Comparison of ENCODE assay signal across 21 cellular contexts in the genomic region with DNA sequence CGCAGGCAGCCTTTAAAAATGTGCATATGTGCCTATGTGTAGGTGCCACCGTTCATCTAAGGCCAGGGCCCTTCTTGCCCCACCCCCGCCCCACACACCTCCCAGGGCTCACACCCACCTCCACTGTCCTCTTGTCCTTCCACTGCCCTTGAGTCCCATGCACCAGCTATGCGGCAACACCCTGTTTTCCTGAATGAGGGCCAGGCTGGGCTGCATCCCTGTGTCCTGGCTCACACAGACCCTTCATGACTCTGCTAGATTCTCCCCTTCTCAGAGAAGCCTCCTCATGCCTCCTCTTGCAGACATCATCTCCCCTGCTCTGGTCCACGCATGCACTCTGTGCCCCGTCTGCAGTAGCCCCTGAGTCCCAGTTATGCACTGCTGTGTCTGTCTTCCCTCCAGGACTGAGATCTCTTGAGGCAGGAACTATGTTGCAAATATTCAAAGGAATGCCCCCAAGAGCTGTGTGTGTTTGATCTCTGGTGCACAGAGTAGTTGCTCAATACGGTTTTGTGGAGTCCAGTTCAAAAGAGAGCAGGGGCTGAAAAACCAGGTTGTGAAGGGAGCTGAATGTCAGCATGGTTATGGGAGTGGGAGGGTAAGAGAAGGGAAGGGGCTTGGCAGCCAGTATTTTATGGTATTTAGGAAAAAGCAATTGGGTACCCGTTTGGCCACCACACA. TPM values are rescaled to one million over a fixed set of nuclear protein-coding genes. Genes with fewer than 3 reads are reported as not detected.
DNase-seq lines count a peak whose midpoint lies in the region; ATAC-seq, FAIRE-seq and TF ChIP-seq lines count a peak whose summit lies in the region.
"Had no signal": no experiment of that assay in that cellular context is flagged by ENCODE, and none has a peak within 500 bp of the region (broad histone marks: within the 10 kb centered on the region; RNA-seq: fewer than 3 reads in every experiment).

No MANE protein-coding gene starts in this region.

- TF ChIP-seq POLR2A in heart left ventricle (IDR thresholded peaks at IDR 0.05) (no peak), HepG2 (IDR thresholded peaks at IDR 0.05; ENCODE audit: insufficient read depth in 1 of 2, low read depth in 2 of 2, low read length in 2 of 2) (no peak), esophagus squamous epithelium (IDR thresholded peaks at IDR 0.05) (no peak)

- intact Hi-C loops in heart left ventricle (cut with DNase I), result no loop called here
- intact Hi-C loops in left ventricle myocardium inferior (cut with micrococcal nuclease), result no loop called here
- intact Hi-C loops in HepG2 (cut with micrococcal nuclease; ENCODE audit: unreplicated experiment), result no loop called here
- intact Hi-C loops in esophagus squamous epithelium (cut with DNase I), result no loop called here

- ATAC-seq in heart left ventricle (peak in 3 of 4 donors; percentile 31 to 59 (median 33)), HepG2 (peak; percentile 77), HG02840 (IDR thresholded peaks at IDR 0.05; ENCODE audit: low FRiP score, unreplicated experiment) (no peak)
- ATAC-seq in natural killer cell treated with Interleukin-12 subunit alpha and Interleukin-12 subunit beta and Interleukin-15 and Interleukin-18, amount 100 ng/mL, for 72 hours, result no peak
- ATAC-seq: A549, PC-3 had no signal

- no peak overlapping the region for H3K27ac ChIP-seq in heart left ventricle
- H3K27ac ChIP-seq in left ventricle myocardium inferior (replicated peaks), result no peak overlapping the region
- H3K27ac ChIP-seq in endodermal cell (ENCODE audit: low read depth, low read length), result no peak overlapping the region
- no peak overlapping the region for H3K27ac ChIP-seq in HepG2 (ENCODE audit: extremely low read length, insufficient read depth, low read length)
- no peak overlapping the region for H3K27ac ChIP-seq in esophagus squamous epithelium
- H3K27ac ChIP-seq: A549, BLaER1, RWPE1, SJCRH30 had no signal

- H3K9me3 Mint-ChIP-seq in endodermal cell, result no peaks in the 10 kb centered on the region
- no peaks in the 10 kb centered on the region for H3K9me3 Mint-ChIP-seq in natural killer cell treated with Interleukin-12 subunit alpha and Interleukin-12 subunit beta and Interleukin-15 and Interleukin-18, amount 100 ng/mL, for 72 hours
- H3K9me3 Mint-ChIP-seq: CD4-positive, alpha-beta memory T cell had no signal

- peaks cover 58% of the 10 kb centered on the region for H3K27me3 Mint-ChIP-seq in endodermal cell (ENCODE audit: insufficient read depth)
- H3K27me3 Mint-ChIP-seq in natural killer cell treated with Interleukin-12 subunit alpha and Interleukin-12 subunit beta and Interleukin-15 and Interleukin-18, amount 100 ng/mL, for 72 hours, result peaks cover 26 to 31% of the 10 kb centered on the region in 2 donors

- peaks cover 19% of the 10 kb centered on the region for H3K4me1 Mint-ChIP-seq in endodermal cell
- H3K4me1 Mint-ChIP-seq in natural killer cell treated with Interleukin-12 subunit alpha and Interleukin-12 subunit beta and Interleukin-15 and Interleukin-18, amount 100 ng/mL, for 72 hours (ENCODE audit: low read depth in 2 of 2), result peaks cover 0 to 2% of the 10 kb centered on the region in 2 donors
- H3K4me1 Mint-ChIP-seq: CD4-positive, alpha-beta memory T cell had no signal

- no peak overlapping the region for H3K4me3 ChIP-seq in heart left ventricle
- no peak overlapping the region for H3K4me3 ChIP-seq in left ventricle myocardium inferior
- H3K4me3 ChIP-seq in endodermal cell (ENCODE audit: low read length), result no peak overlapping the region
- no peak overlapping the region for H3K4me3 ChIP-seq in HepG2 (replicated peaks in 1 of 3; ENCODE audit: insufficient read depth in 1 of 3, low read depth in 2 of 3, low read length in 3 of 3)
- H3K4me3 ChIP-seq in esophagus squamous epithelium, result no peak overlapping the region
- H3K4me3 ChIP-seq: A549, BLaER1, SJCRH30 had no signal

- H4K20me1 ChIP-seq in HepG2 (ENCODE audit: insufficient read depth, low read length), result no peaks in the 10 kb centered on the region

- POLR2A ChIA-PET in HepG2 (lab: Yijun Ruan, JAX), result no interaction called here

- TF ChIP-seq CTCF in heart left ventricle (IDR thresholded peaks at IDR 0.05) (no peak), left ventricle myocardium inferior (IDR thresholded peaks at IDR 0.05; ENCODE audit: borderline replicate concordance) (no peak), endodermal cell (conservative IDR thresholded peaks at IDR 0.05) (no peak), HepG2 (CRISPR knock-in tag; IDR thresholded peaks at IDR 0.05) (no peak), esophagus squamous epithelium (IDR thresholded peaks at IDR 0.05) (no peak)

- H3K4me3 Mint-ChIP-seq in endodermal cell, result peak overlapping the region; percentile 53
- no peak overlapping the region for H3K4me3 Mint-ChIP-seq in natural killer cell treated with Interleukin-12 subunit alpha and Interleukin-12 subunit beta and Interleukin-15 and Interleukin-18, amount 100 ng/mL, for 72 hours
- H3K4me3 Mint-ChIP-seq: CD4-positive, alpha-beta memory T cell; IgD-negative memory B cell had no signal

- no peak overlapping the region for H3K4me2 ChIP-seq in HepG2 (ENCODE audit: low read depth, low read length)
- H3K4me2 ChIP-seq: A549, BLaER1 had no signal

- TF ChIP-seq EP300 in HepG2 (IDR thresholded peaks at IDR 0.05; ENCODE audit: low read depth in 2 of 2, low read length in 2 of 2) (no peak), HepG2 (CRISPR knock-in tag; IDR thresholded peaks at IDR 0.05; ENCODE audit: borderline replicate concordance) (no peak)

- no peak overlapping the region for H3K9ac ChIP-seq in endodermal cell (ENCODE audit: extremely low read depth, low read length, poor library complexity, severe bottlenecking)
- H3K9ac ChIP-seq in HepG2 (ENCODE audit: insufficient read depth, low read depth, low read length), result no peak overlapping the region
- H3K9ac ChIP-seq: BLaER1 had no signal

- peaks cover 0 to 28% (median 1%) of the 10 kb centered on the region in 12 donors for H3K4me1 ChIP-seq in heart left ventricle
- peaks cover 28% of the 10 kb centered on the region for H3K4me1 ChIP-seq in left ventricle myocardium inferior
- H3K4me1 ChIP-seq in endodermal cell (ENCODE audit: control insufficient read depth, insufficient read depth, low read length), result no peaks in the 10 kb centered on the region
- H3K4me1 ChIP-seq in HepG2 (ENCODE audit: insufficient read depth, low read length), result peaks cover 13% of the 10 kb centered on the region
- H3K4me1 ChIP-seq in esophagus squamous epithelium, result no peaks in the 10 kb centered on the region
- H3K4me1 ChIP-seq: A549, SJCRH30 had no signal

- CTCF ChIA-PET in HepG2 (lab: Yijun Ruan, JAX; ENCODE audit: low intra/inter-chr PET ratio, low total read pairs), result no interaction called here

- H3K27ac Mint-ChIP-seq in endodermal cell, result no peak overlapping the region
- H3K27ac Mint-ChIP-seq in natural killer cell treated with Interleukin-12 subunit alpha and Interleukin-12 subunit beta and Interleukin-15 and Interleukin-18, amount 100 ng/mL, for 72 hours, result no peak overlapping the region
- H3K27ac Mint-ChIP-seq: CD4-positive, alpha-beta memory T cell; IgD-negative memory B cell had no signal

- no peak for TF ChIP-seq RAD21 in HepG2 (CRISPR knock-in tag; IDR thresholded peaks at IDR 0.05)

- no peaks in the 10 kb centered on the region for H3K79me2 ChIP-seq in HepG2 (ENCODE audit: insufficient read depth, low read length)

- H3K27me3 ChIP-seq in heart left ventricle (peaks cover 0 to 30% (median 0%) of the 10 kb centered on the region in 9 donors), left ventricle myocardium inferior (ENCODE audit: low read depth) (peaks cover 21% of the 10 kb centered on the region), endodermal cell (ENCODE audit: control insufficient read depth, insufficient read depth, low read length, poor library complexity, severe bottlenecking) (peaks cover 22% of the 10 kb centered on the region), HepG2 (ENCODE audit: control insufficient read depth in 1 of 2, insufficient read depth in 2 of 2, low read length in 2 of 2) (no peaks in the 10 kb centered on the region), esophagus squamous epithelium (peaks cover 0 to 49% (median 0%) of the 10 kb centered on the region in 4 donors)
- H3K27me3 ChIP-seq: SJCRH30 had no signal

- in situ Hi-C loops in HepG2 (cut with HindIII; ENCODE audit: extremely low pct_ligation_motif_present, low pct_unique_long_range_greater_than_20kb), result no loop called here

- no peaks in the 10 kb centered on the region for H3K36me3 ChIP-seq in heart left ventricle
- no peaks in the 10 kb centered on the region for H3K36me3 ChIP-seq in left ventricle myocardium inferior
- H3K36me3 ChIP-seq in endodermal cell (ENCODE audit: control insufficient read depth, insufficient read depth, low read length), result no peaks in the 10 kb centered on the region
- H3K36me3 ChIP-seq in HepG2 (replicated peaks in 1 of 2; ENCODE audit: control insufficient read depth in 1 of 2, insufficient read depth in 2 of 2, low read length in 2 of 2), result no peaks in the 10 kb centered on the region
- no peaks in the 10 kb centered on the region for H3K36me3 ChIP-seq in esophagus squamous epithelium
- H3K36me3 ChIP-seq: BLaER1, SJCRH30 had no signal

- BruUV-seq in HepG2 (replicated peaks; lab: Mats Ljungman, UMichigan), result no TSS peak

- 63 to 69% (median 65%) methylated on average over 8 of the region's 8 CpGs for WGBS in heart left ventricle, 4 donors
- 84 to 100% methylated on average over 5 to 8 of the region's 8 CpGs for WGBS in endodermal cell (ENCODE audit: insufficient coverage in 1 of 2, insufficient read length in 1 of 2), 2 experiments
- WGBS in HepG2 (ENCODE audit: low lambda C conversion rate), result 20% methylated on average over 6 of the region's 8 CpGs
- whole genome bisulfite sequencing in esophagus squamous epithelium, 2 donors, result 57 to 62% methylated on average over 5 to 6 of the region's 8 CpGs

- H2AFZ ChIP-seq in HepG2 (ENCODE audit: low read length), result no peak overlapping the region

- no peak for DNase-seq in heart left ventricle
- DNase-seq in left ventricle myocardium inferior, result no peak
- no peak for DNase-seq in endodermal cell
- DNase-seq in HepG2 (ENCODE audit: low spot score), result peak; percentile 12
- DNase-seq in esophagus squamous epithelium (lab: John Stamatoyannopoulos, UW), result no peak
- no peak for DNase-seq in globus pallidus (ENCODE audit: low spot score)
- DNase-seq in natural killer cell treated with Interleukin-12 subunit alpha and Interleukin-12 subunit beta and Interleukin-15 and Interleukin-18, amount 100 ng/mL, for 72 hours (ENCODE audit: low spot score), result no peak
- DNase-seq: CD4-positive, alpha-beta memory T cell; GF-D8; HCEC 1CT; Karpas-422; NCI-H187 treated with DMSO at 0.1 percent for 48 hours; NCI-H2227 treated with DMSO at 0.1 percent for 48 hours; NCI-H510A treated with DMSO at 0.1 percent for 48 hours; PC-3; SJCRH30 had no signal

- no peaks in the 10 kb centered on the region for H3K36me3 Mint-ChIP-seq in endodermal cell (ENCODE audit: low read depth)
- H3K36me3 Mint-ChIP-seq in natural killer cell treated with Interleukin-12 subunit alpha and Interleukin-12 subunit beta and Interleukin-15 and Interleukin-18, amount 100 ng/mL, for 72 hours, result no peaks in the 10 kb centered on the region
- H3K36me3 Mint-ChIP-seq: CD4-positive, alpha-beta memory T cell had no signal

- H3K9me3 ChIP-seq in heart left ventricle (no peaks in the 10 kb centered on the region), left ventricle myocardium inferior (replicated peaks) (no peaks in the 10 kb centered on the region), endodermal cell (ENCODE audit: control insufficient read depth, low read length) (no peaks in the 10 kb centered on the region), HepG2 (ENCODE audit: low read length) (no peaks in the 10 kb centered on the region), esophagus squamous epithelium (no peaks in the 10 kb centered on the region)
- H3K9me3 ChIP-seq: A549, BLaER1, SJCRH30 had no signal

- FAIRE-seq in HepG2 (lab: Jason Lieb, UNC), result peak; percentile 64
- FAIRE-seq: A549 had no signal

RNA-seq across cellular contexts. Expression of a gene that starts 47.3 kb away (rescaled TPM):
- total RNA-seq in heart left ventricle (10 to 100 TPM in 2 of 9 donors, 1 to 10 TPM in 7; 4.1 to 16.9 (median 8.2) TPM), left ventricle myocardium inferior (16.9 TPM), endodermal cell (1 to 10 TPM; 1.1 to 1.2 TPM), HepG2 (2016; rRNA removed; fragmentation: Illumina TruSeq; extraction: Trizol) (0.04 TPM in 1 of 2 replicates, not detected in the other), esophagus squamous epithelium (not detected)
- polyA plus RNA-seq in heart left ventricle (1 to 10 TPM; 6.5 to 7.1 TPM), HepG2 (2011; rRNA removed) (0.33 and 0.35 TPM in 2 replicates)
- polyA plus RNA-seq in endodermal cell (2013, experiment 1 of 2), result 1.0 TPM
- 0.79 TPM for polyA plus RNA-seq in endodermal cell (2013, experiment 2 of 2)
- total RNA-seq in HepG2 (2016; cell fraction: cytosol; rRNA removed; fragmentation: Illumina TruSeq; extraction: Trizol; ENCODE audit: low read depth), result 0.30 and 0.35 TPM in 2 replicates
- 0.19 TPM in 1 of 2 replicates, not detected in the other for total RNA-seq in HepG2 (2016; cell fraction: insoluble cytoplasmic fraction; rRNA removed; fragmentation: Illumina TruSeq; extraction: Trizol)
- total RNA-seq in HepG2 (2016; cell fraction: membrane; rRNA removed; fragmentation: Illumina TruSeq; extraction: Trizol), result 0.12 and 0.21 TPM in 2 replicates
- 0.19 and 0.43 TPM in 2 replicates for total RNA-seq in HepG2 (2016; cell fraction: nucleus; rRNA removed; fragmentation: Illumina TruSeq; extraction: Trizol)
- polyA plus RNA-seq in HepG2 (2011; cell fraction: cytosol; rRNA removed), result 0.17 and 0.24 TPM in 2 replicates
- polyA plus RNA-seq in HepG2 (2011; cell fraction: nucleus; rRNA removed), result 2.0 and 2.8 TPM in 2 replicates
- 0.16 and 0.17 TPM in 2 replicates for polyA plus RNA-seq in HepG2 (2012)
- polyA plus RNA-seq in HepG2 (2016; cell fraction: cytosol; fragmentation: Illumina TruSeq; extraction: Trizol; ENCODE audit: low read depth), result 0.09 and 0.14 TPM in 2 replicates
- polyA plus RNA-seq in HepG2 (2016; cell fraction: insoluble cytoplasmic fraction; fragmentation: Illumina TruSeq; extraction: Trizol; ENCODE audit: low read depth), result 0.07 TPM in 1 of 2 replicates, not detected in the other
- 0.05 and 0.20 TPM in 2 replicates for polyA plus RNA-seq in HepG2 (2016; cell fraction: membrane; fragmentation: Illumina TruSeq; extraction: Trizol; ENCODE audit: low read depth)
- 0.15 and 0.69 TPM in 2 replicates for polyA plus RNA-seq in HepG2 (2016; cell fraction: nucleus; fragmentation: Illumina TruSeq; extraction: Trizol; ENCODE audit: insufficient read depth, low read depth)
- 0.05 and 0.46 TPM in 2 replicates for polyA minus RNA-seq in HepG2 (2011; rRNA and poly(A)+ RNA removed; ENCODE audit: low replicate concordance)
- polyA minus RNA-seq in HepG2 (2011; cell fraction: cytosol; rRNA and poly(A)+ RNA removed), result not detected in 2 replicates
- 1.2 and 1.3 TPM in 2 replicates for polyA minus RNA-seq in HepG2 (2011; cell fraction: nucleus; rRNA and poly(A)+ RNA removed)
- total RNA-seq in natural killer cell treated with Interleukin-12 subunit alpha and Interleukin-12 subunit beta and Interleukin-15 and Interleukin-18, amount 100 ng/mL, for 72 hours, result under 1 TPM in 1 of 2 donors, not detected in 1; 0.33 TPM
- total RNA-seq: PC-3 had no signal
- polyA plus RNA-seq: CD4-positive, alpha-beta memory T cell; IgD-negative memory B cell had no signal

Comparison
In these comparisons a context has a peak if more than half of its experiments do, and no peak if none do; other contexts are left out.
1. ATAC-seq: peak in heart left ventricle (3 of 4) and HepG2 (single experiment); none in HG02840 (single experiment) and natural killer cell treated with Interleukin-12 subunit alpha and Interleukin-12 subunit beta and Interleukin-15 and Interleukin-18, amount 100 ng/mL, for 72 hours (0 of 2).